Comparison of ENCODE assay signal across 28 cellular contexts in genomic region chr11:120039031-120039430, GRCh38.
"Had no signal": no experiment of that assay in that cellular context is flagged by ENCODE, and none has a peak within 500 bp of the region (broad histone marks: within the 10 kb centered on the region; RNA-seq: fewer than 3 reads in every experiment).

No MANE protein-coding gene starts in this region.

- H3K4me1 ChIP-seq: ascending aorta, breast epithelium, esophagus muscularis mucosa, foreskin keratinocyte had no signal

- H3K4me3 ChIP-seq: ascending aorta, breast epithelium, esophagus muscularis mucosa had no signal

- H3K4me3 Mint-ChIP-seq: activated B cell treated with CpG ODN at 0.5 μM for 24 hours; activated CD8-positive, alpha-beta T cell treated with anti-CD3 and anti-CD28 coated beads for 36 hours; activated naive CD4-positive, alpha-beta T cell treated with anti-CD3 and anti-CD28 coated beads, Interleukin-2, amount 10 ng/mL, durations not matched to agents 7 days and 5 days; activated naive CD8-positive, alpha-beta T cell treated with anti-CD3 and anti-CD28 coated beads, Interleukin-2, amount 10 ng/mL, durations not matched to agents 7 days and 5 days; activated T-cell treated with anti-CD3 and anti-CD28 coated beads, Interleukin-2, amount 50 U/mL, for 24 hours; activated T-cell treated with anti-CD3 and anti-CD28 coated beads, Interleukin-2, amount 50 U/mL, for 72 hours; brain; T-helper 17 cell; T-helper 2 cell treated with Interferon-gamma antibody and Interleukin-4, amounts not matched to agents 5 μg/mL and 100 μg/mL, for 36 hours had no signal

- DNase-seq: activated B cell treated with CpG ODN at 0.5 μM for 24 hours; activated CD4-positive, alpha-beta T cell treated with anti-CD3 and anti-CD28 coated beads for 48 hours; activated CD4-positive, alpha-beta T cell treated with anti-CD3 and anti-CD28 coated beads, Interleukin-2, amount 50 U/mL, for 1 hour; activated CD4-positive, alpha-beta T cell treated with anti-CD3 and anti-CD28 coated beads, Interleukin-2, amount 50 U/mL, for 48 hours; activated CD8-positive, alpha-beta memory T cell treated with anti-CD3 and anti-CD28 coated beads for 24 hours; activated CD8-positive, alpha-beta memory T cell treated with anti-CD3 and anti-CD28 coated beads, Interleukin-2, amount 50 U/mL, for 4 hours; activated CD8-positive, alpha-beta T cell treated with anti-CD3 and anti-CD28 coated beads for 36 hours; activated gamma-delta T cell; activated naive CD4-positive, alpha-beta T cell; activated naive CD4-positive, alpha-beta T cell treated with anti-CD3 and anti-CD28 coated beads, Interleukin-2, amount 10 ng/mL, durations not matched to agents 7 days and 5 days; activated naive CD8-positive, alpha-beta T cell treated with anti-CD3 and anti-CD28 coated beads, Interleukin-2, amount 10 ng/mL, durations not matched to agents 7 days and 5 days; activated T-cell treated with anti-CD3 and anti-CD28 coated beads for 4 hours; activated T-cell treated with anti-CD3 and anti-CD28 coated beads, Interleukin-2, amount 50 U/mL, for 24 hours; activated T-cell treated with anti-CD3 and anti-CD28 coated beads, Interleukin-2, amount 50 U/mL, for 72 hours; caudate nucleus; effector CD8-positive, alpha-beta T cell; foreskin keratinocyte; T-helper 1 cell; T-helper 17 cell; T1000; WERI-Rb-1 had no signal

- H3K36me3 Mint-ChIP-seq: activated naive CD4-positive, alpha-beta T cell treated with anti-CD3 and anti-CD28 coated beads, Interleukin-2, amount 10 ng/mL, durations not matched to agents 7 days and 5 days; activated naive CD4-positive, alpha-beta T cell treated with anti-CD3 and anti-CD28 coated beads, Interleukin-2, amount 50 U/mL, for 72 hours; activated naive CD8-positive, alpha-beta T cell treated with anti-CD3 and anti-CD28 coated beads, Interleukin-2, amount 10 ng/mL, durations not matched to agents 7 days and 5 days; brain had no signal

- H3K27me3 ChIP-seq: ascending aorta, breast epithelium, foreskin keratinocyte had no signal

- H3K27ac Mint-ChIP-seq: activated B cell treated with CpG ODN at 0.5 μM for 24 hours; activated CD8-positive, alpha-beta T cell treated with anti-CD3 and anti-CD28 coated beads for 36 hours; activated naive CD4-positive, alpha-beta T cell treated with anti-CD3 and anti-CD28 coated beads, Interleukin-2, amount 10 ng/mL, durations not matched to agents 7 days and 5 days; activated naive CD4-positive, alpha-beta T cell treated with anti-CD3 and anti-CD28 coated beads, Interleukin-2, amount 50 U/mL, for 72 hours; activated naive CD8-positive, alpha-beta T cell treated with anti-CD3 and anti-CD28 coated beads, Interleukin-2, amount 10 ng/mL, durations not matched to agents 7 days and 5 days; activated T-cell treated with anti-CD3 and anti-CD28 coated beads, Interleukin-2, amount 50 U/mL, for 24 hours; activated T-cell treated with anti-CD3 and anti-CD28 coated beads, Interleukin-2, amount 50 U/mL, for 72 hours; brain; T-helper 17 cell; T-helper 2 cell treated with Interferon-gamma antibody and Interleukin-4, amounts not matched to agents 5 μg/mL and 100 μg/mL, for 36 hours had no signal

- H3K4me1 Mint-ChIP-seq: activated B cell treated with CpG ODN at 0.5 μM for 24 hours; activated naive CD4-positive, alpha-beta T cell treated with anti-CD3 and anti-CD28 coated beads, Interleukin-2, amount 10 ng/mL, durations not matched to agents 7 days and 5 days; activated naive CD8-positive, alpha-beta T cell treated with anti-CD3 and anti-CD28 coated beads, Interleukin-2, amount 10 ng/mL, durations not matched to agents 7 days and 5 days; T-helper 17 cell had no signal

- H3K27ac ChIP-seq: ascending aorta, breast epithelium, esophagus muscularis mucosa, foreskin keratinocyte, WERI-Rb-1 had no signal

- H3K9me3 Mint-ChIP-seq: activated CD8-positive, alpha-beta T cell treated with anti-CD3 and anti-CD28 coated beads for 36 hours; activated naive CD4-positive, alpha-beta T cell treated with anti-CD3 and anti-CD28 coated beads, Interleukin-2, amount 10 ng/mL, durations not matched to agents 7 days and 5 days; activated naive CD4-positive, alpha-beta T cell treated with anti-CD3 and anti-CD28 coated beads, Interleukin-2, amount 50 U/mL, for 72 hours; activated naive CD8-positive, alpha-beta T cell treated with anti-CD3 and anti-CD28 coated beads, Interleukin-2, amount 10 ng/mL, durations not matched to agents 7 days and 5 days; activated T-cell treated with anti-CD3 and anti-CD28 coated beads, Interleukin-2, amount 50 U/mL, for 24 hours; activated T-cell treated with anti-CD3 and anti-CD28 coated beads, Interleukin-2, amount 50 U/mL, for 72 hours; T-helper 2 cell treated with Interferon-gamma antibody and Interleukin-4, amounts not matched to agents 5 μg/mL and 100 μg/mL, for 36 hours had no signal

- H3K36me3 ChIP-seq: ascending aorta, breast epithelium, esophagus muscularis mucosa, WERI-Rb-1 had no signal

- ATAC-seq: activated CD4-positive, CD25-positive, alpha-beta regulatory T cell treated with anti-CD3 and anti-CD28 coated beads, Interleukin-2, amount 50 U/mL, for 24 hours; activated CD8-positive, alpha-beta T cell treated with anti-CD3 and anti-CD28 coated beads for 36 hours; activated naive CD4-positive, alpha-beta T cell treated with anti-CD3 and anti-CD28 coated beads, Interleukin-2, amount 50 U/mL, for 72 hours; activated T-cell treated with anti-CD3 and anti-CD28 coated beads, Interleukin-2, amount 50 U/mL, for 72 hours; foreskin keratinocyte; T-helper 17 cell had no signal
